Comparison of ENCODE assay signal across 8 cellular contexts in genomic region chr10:72248477-72249151, GRCh38. TPM values are rescaled to one million over a fixed set of nuclear protein-coding genes. Genes with fewer than 3 reads are reported as not detected.
DNase-seq lines count a peak whose midpoint lies in the region; ATAC-seq, FAIRE-seq and TF ChIP-seq lines count a peak whose summit lies in the region.

No MANE protein-coding gene starts in this region.

- TF ChIP-seq EP300 in HepG2 (IDR thresholded peaks at IDR 0.05; ENCODE audit: low read depth in 2 of 2, low read length in 2 of 2) (no peak), HepG2 (CRISPR knock-in tag; IDR thresholded peaks at IDR 0.05; ENCODE audit: borderline replicate concordance) (0 out of 2 replicates have a peak, but pooled peaks have one; percentile 11)

- peak overlapping the region; percentile 83 to 92 (median 86) for H3K4me3 Mint-ChIP-seq in CD4-positive, alpha-beta memory T cell

- TF ChIP-seq RAD21 in HepG2 (CRISPR knock-in tag; IDR thresholded peaks at IDR 0.05): 0 out of 2 replicates have a peak, but pooled peaks have one; percentile 6

- peaks cover 0 to 2% (median 0%) of the 10 kb centered on the region in 8 donors for H3K9me3 Mint-ChIP-seq in CD4-positive, alpha-beta memory T cell

- H3K27me3 ChIP-seq in CD4-positive, alpha-beta memory T cell (ENCODE audit: insufficient read depth, low read length): no peaks in the 10 kb centered on the region
- H3K27me3 ChIP-seq in HepG2 (ENCODE audit: control insufficient read depth in 1 of 2, insufficient read depth in 2 of 2, low read length in 2 of 2): no peaks in the 10 kb centered on the region

- H3K36me3 Mint-ChIP-seq in CD4-positive, alpha-beta memory T cell: peaks cover 0 to 4% of the 10 kb centered on the region in 2 donors

- TF ChIP-seq CTCF in VCaP (conservative IDR thresholded peaks at IDR 0.05) (no peak), HepG2 (CRISPR knock-in tag; IDR thresholded peaks at IDR 0.05) (0 out of 2 replicates have a peak, but pooled peaks have one; percentile 8)

- no peaks in the 10 kb centered on the region for H4K20me1 ChIP-seq in HepG2 (ENCODE audit: insufficient read depth, low read length)

- FAIRE-seq in HepG2 (lab: Jason Lieb, UNC): no peak

- ATAC-seq in GM19463 (IDR thresholded peaks at IDR 0.05; ENCODE audit: unreplicated experiment) (peak; percentile 86), HG03571 (IDR thresholded peaks at IDR 0.05; ENCODE audit: unreplicated experiment) (peak; percentile 77), HepG2 (peak; percentile 84)

- H3K27ac Mint-ChIP-seq in CD4-positive, alpha-beta memory T cell: peak overlapping the region; percentile 95 to 98 (median 96)

- peak overlapping the region; percentile 31 to 33 for H3K4me3 ChIP-seq in CD4-positive, alpha-beta memory T cell (ENCODE audit: low read length in 2 of 2)
- H3K4me3 ChIP-seq in HepG2 (replicated peaks in 1 of 3; ENCODE audit: insufficient read depth in 1 of 3, low read depth in 2 of 3, low read length in 3 of 3): peak overlapping the region; percentile 56 to 75 (median 65)

- H3K79me2 ChIP-seq in HepG2 (ENCODE audit: insufficient read depth, low read length): no peaks in the 10 kb centered on the region

- H3K4me1 Mint-ChIP-seq in CD4-positive, alpha-beta memory T cell: peaks cover 58 to 91% (median 77%) of the 10 kb centered on the region in 4 donors

- H3K36me3 ChIP-seq in CD4-positive, alpha-beta memory T cell (ENCODE audit: insufficient read depth, low read length): no peaks in the 10 kb centered on the region
- H3K36me3 ChIP-seq in HepG2 (replicated peaks in 1 of 2; ENCODE audit: control insufficient read depth in 1 of 2, insufficient read depth in 2 of 2, low read length in 2 of 2): no peaks in the 10 kb centered on the region

- no peaks in the 10 kb centered on the region for H3K9me3 ChIP-seq in CD4-positive, alpha-beta memory T cell (ENCODE audit: control insufficient read depth in 1 of 2, low read length in 2 of 2)
- H3K9me3 ChIP-seq in HepG2 (ENCODE audit: low read length): no peaks in the 10 kb centered on the region

- H3K27ac ChIP-seq in CD4-positive, alpha-beta memory T cell (ENCODE audit: low read depth, low read length): peak overlapping the region; percentile 55
- H3K27ac ChIP-seq in VCaP (peak overlapping the region; percentile 85), HepG2 (ENCODE audit: extremely low read length, insufficient read depth, low read length) (peak overlapping the region; percentile 81)

- H2AFZ ChIP-seq in HepG2 (ENCODE audit: low read length): peak overlapping the region; percentile 51

- TF ChIP-seq POLR2A in HepG2 (IDR thresholded peaks at IDR 0.05; ENCODE audit: insufficient read depth in 1 of 2, low read depth in 2 of 2, low read length in 2 of 2): peak; percentile 88 to 95

- POLR2A ChIA-PET in CD4-positive, alpha-beta memory T cell (lab: Charles Lee; ENCODE audit: partially characterized antibody): interaction anchor here (0.8 to 8.2 kb wide), 37 partner anchors 10 to 848 kb away, joined by 3 to 102 read pairs (median 4); partner anchors contain the start of genes ANAPC16, ASCC1, DDIT4 and DNAJB12
- POLR2A ChIA-PET in HepG2 (lab: Yijun Ruan, JAX): interaction anchor here (0.9 to 2.3 kb wide), 11 partner anchors 11 to 106 kb away, joined by 3 to 18 read pairs (median 4); partner anchors contain the start of genes ANAPC16, ASCC1, DDIT4 and DNAJB12

- H3K4me1 ChIP-seq in CD4-positive, alpha-beta memory T cell (ENCODE audit: insufficient read depth, low read length): peaks cover 96% of the 10 kb centered on the region
- peaks cover 94% of the 10 kb centered on the region for H3K4me1 ChIP-seq in HepG2 (ENCODE audit: insufficient read depth, low read length)

- intact Hi-C loops in CD4-positive, alpha-beta memory T cell (cut with micrococcal nuclease): loop anchor here (1.0 to 2.0 kb wide), 7 partner anchors 12 to 89 kb away; partner anchors contain the start of gene DDIT4
- intact Hi-C loops in HepG2 (cut with micrococcal nuclease; ENCODE audit: unreplicated experiment): loop anchor here (2.0 kb wide), 1 partner anchor 24 kb away; the partner anchor contains the start of gene DDIT4

- peak overlapping the region; percentile 79 for H3K9ac ChIP-seq in HepG2 (ENCODE audit: insufficient read depth, low read depth, low read length)

- no peaks in the 10 kb centered on the region for H3K27me3 Mint-ChIP-seq in CD4-positive, alpha-beta memory T cell

- 6% methylated on average over 7 of the region's 10 CpGs for WGBS in HepG2 (ENCODE audit: low lambda C conversion rate)

- in situ Hi-C loops in HepG2 (cut with HindIII; ENCODE audit: extremely low pct_ligation_motif_present, low pct_unique_long_range_greater_than_20kb): no loop called here

- H3K4me2 ChIP-seq in HepG2 (ENCODE audit: low read depth, low read length): peak overlapping the region; percentile 98

- CTCF ChIA-PET in CD4-positive, alpha-beta memory T cell (lab: Charles Lee; ENCODE audit: partially characterized antibody): interaction anchor here (0.9 to 4.8 kb wide), 11 partner anchors 11 to 122 kb away, joined by 3 to 25 read pairs (median 6); partner anchors contain the start of gene ASCC1
- CTCF ChIA-PET in HepG2 (lab: Yijun Ruan, JAX; ENCODE audit: low intra/inter-chr PET ratio, low total read pairs): no interaction called here

- DNase-seq in CD4-positive, alpha-beta memory T cell: peak; percentile 85 to 90 (median 87)
- peak; percentile 87 for DNase-seq in central memory CD4-positive, alpha-beta T cell
- DNase-seq in HepG2 (ENCODE audit: low spot score) (peak; percentile 68), OCI-M2 (lab: John Stamatoyannopoulos, UW; ENCODE audit: unreplicated experiment) (no peak)
- peak; percentile 69 for DNase-seq in stimulated activated CD4-positive, alpha-beta T cell treated with anti-CD3 and anti-CD28 coated beads, Interleukin-4, amount 100 ng/mL, for 24 hours

- BruUV-seq in HepG2 (replicated peaks; lab: Mats Ljungman, UMichigan): TSS peak; percentile 94

RNA-seq across cellular contexts. Expression of gene DDIT4, which starts 25.1 kb away (rescaled TPM):
- 10 to 100 TPM; 23.1 to 24.5 TPM for total RNA-seq in CD4-positive, alpha-beta memory T cell
- 100 to 1,000 TPM; 154 to 635 TPM for polyA plus RNA-seq in CD4-positive, alpha-beta memory T cell
- 35.2 and 35.6 TPM in 2 replicates for total RNA-seq in HepG2 (2016; rRNA removed; fragmentation: Illumina TruSeq; extraction: Trizol)
- total RNA-seq in HepG2 (2016; cell fraction: cytosol; rRNA removed; fragmentation: Illumina TruSeq; extraction: Trizol; ENCODE audit: low read depth): 17.3 and 17.4 TPM in 2 replicates
- 35.9 and 37.2 TPM in 2 replicates for total RNA-seq in HepG2 (2016; cell fraction: insoluble cytoplasmic fraction; rRNA removed; fragmentation: Illumina TruSeq; extraction: Trizol)
- 34.5 and 35.2 TPM in 2 replicates for total RNA-seq in HepG2 (2016; cell fraction: membrane; rRNA removed; fragmentation: Illumina TruSeq; extraction: Trizol)
- 19.2 and 19.4 TPM in 2 replicates for total RNA-seq in HepG2 (2016; cell fraction: nucleus; rRNA removed; fragmentation: Illumina TruSeq; extraction: Trizol)
- 40.7 and 78.9 TPM in 2 replicates for polyA plus RNA-seq in HepG2 (2011; rRNA removed)
- polyA plus RNA-seq in HepG2 (2011; cell fraction: cytosol; rRNA removed): 47.3 and 59.3 TPM in 2 replicates
- 73.1 and 98.3 TPM in 2 replicates for polyA plus RNA-seq in HepG2 (2011; cell fraction: nucleus; rRNA removed)
- polyA plus RNA-seq in HepG2 (2012): 82.2 and 137 TPM in 2 replicates
- polyA plus RNA-seq in HepG2 (2016; cell fraction: cytosol; fragmentation: Illumina TruSeq; extraction: Trizol; ENCODE audit: low read depth): 3.8 and 5.2 TPM in 2 replicates
- polyA plus RNA-seq in HepG2 (2016; cell fraction: insoluble cytoplasmic fraction; fragmentation: Illumina TruSeq; extraction: Trizol; ENCODE audit: low read depth): 24.9 and 26.7 TPM in 2 replicates
- 8.1 and 8.4 TPM in 2 replicates for polyA plus RNA-seq in HepG2 (2016; cell fraction: membrane; fragmentation: Illumina TruSeq; extraction: Trizol; ENCODE audit: low read depth)
- polyA plus RNA-seq in HepG2 (2016; cell fraction: nucleus; fragmentation: Illumina TruSeq; extraction: Trizol; ENCODE audit: insufficient read depth, low read depth): 27.3 and 28.4 TPM in 2 replicates
- polyA minus RNA-seq in HepG2 (2011; rRNA and poly(A)+ RNA removed; ENCODE audit: low replicate concordance): 150 and 161 TPM in 2 replicates
- polyA minus RNA-seq in HepG2 (2011; cell fraction: cytosol; rRNA and poly(A)+ RNA removed): 74.7 and 77.2 TPM in 2 replicates
- polyA minus RNA-seq in HepG2 (2011; cell fraction: nucleus; rRNA and poly(A)+ RNA removed): 51.2 and 56.2 TPM in 2 replicates

RNA-seq across cellular contexts. Expression of gene ASCC1, which starts 32.5 kb away (rescaled TPM):
- total RNA-seq in CD4-positive, alpha-beta memory T cell: 10 to 100 TPM; 14.3 to 17.5 TPM
- polyA plus RNA-seq in CD4-positive, alpha-beta memory T cell: 10 to 100 TPM; 19.6 to 24.9 TPM
- 30.1 and 51.0 TPM in 2 replicates for total RNA-seq in HepG2 (2016; rRNA removed; fragmentation: Illumina TruSeq; extraction: Trizol)
- 5.7 and 7.9 TPM in 2 replicates for total RNA-seq in HepG2 (2016; cell fraction: cytosol; rRNA removed; fragmentation: Illumina TruSeq; extraction: Trizol; ENCODE audit: low read depth)
- 31.9 and 52.7 TPM in 2 replicates for total RNA-seq in HepG2 (2016; cell fraction: insoluble cytoplasmic fraction; rRNA removed; fragmentation: Illumina TruSeq; extraction: Trizol)
- total RNA-seq in HepG2 (2016; cell fraction: membrane; rRNA removed; fragmentation: Illumina TruSeq; extraction: Trizol): 8.5 and 11.2 TPM in 2 replicates
- 19.7 and 20.4 TPM in 2 replicates for total RNA-seq in HepG2 (2016; cell fraction: nucleus; rRNA removed; fragmentation: Illumina TruSeq; extraction: Trizol)
- 16.6 and 21.6 TPM in 2 replicates for polyA plus RNA-seq in HepG2 (2011; rRNA removed)
- polyA plus RNA-seq in HepG2 (2011; cell fraction: cytosol; rRNA removed): 12.4 and 18.1 TPM in 2 replicates
- 7.4 and 10.0 TPM in 2 replicates for polyA plus RNA-seq in HepG2 (2011; cell fraction: nucleus; rRNA removed)
- polyA plus RNA-seq in HepG2 (2012): 23.8 and 25.1 TPM in 2 replicates
- polyA plus RNA-seq in HepG2 (2016; cell fraction: cytosol; fragmentation: Illumina TruSeq; extraction: Trizol; ENCODE audit: low read depth): 2.5 and 3.4 TPM in 2 replicates
- polyA plus RNA-seq in HepG2 (2016; cell fraction: insoluble cytoplasmic fraction; fragmentation: Illumina TruSeq; extraction: Trizol; ENCODE audit: low read depth): 47.4 and 47.8 TPM in 2 replicates
- 5.9 and 6.9 TPM in 2 replicates for polyA plus RNA-seq in HepG2 (2016; cell fraction: membrane; fragmentation: Illumina TruSeq; extraction: Trizol; ENCODE audit: low read depth)
- polyA plus RNA-seq in HepG2 (2016; cell fraction: nucleus; fragmentation: Illumina TruSeq; extraction: Trizol; ENCODE audit: insufficient read depth, low read depth): 22.3 and 27.0 TPM in 2 replicates
- polyA minus RNA-seq in HepG2 (2011; rRNA and poly(A)+ RNA removed; ENCODE audit: low replicate concordance): 21.8 and 33.7 TPM in 2 replicates
- 16.5 and 21.2 TPM in 2 replicates for polyA minus RNA-seq in HepG2 (2011; cell fraction: cytosol; rRNA and poly(A)+ RNA removed)
- 25.8 and 32.3 TPM in 2 replicates for polyA minus RNA-seq in HepG2 (2011; cell fraction: nucleus; rRNA and poly(A)+ RNA removed)

RNA-seq across cellular contexts. Expression of gene ANAPC16, which starts 32.8 kb away (rescaled TPM):
- total RNA-seq in CD4-positive, alpha-beta memory T cell: 100 to 1,000 TPM; 114 to 118 TPM
- 100 to 1,000 TPM; 324 to 472 TPM for polyA plus RNA-seq in CD4-positive, alpha-beta memory T cell
- total RNA-seq in HepG2 (2016; rRNA removed; fragmentation: Illumina TruSeq; extraction: Trizol): 74.8 and 95.6 TPM in 2 replicates
- 91.2 and 103 TPM in 2 replicates for total RNA-seq in HepG2 (2016; cell fraction: cytosol; rRNA removed; fragmentation: Illumina TruSeq; extraction: Trizol; ENCODE audit: low read depth)
- 76.8 and 94.9 TPM in 2 replicates for total RNA-seq in HepG2 (2016; cell fraction: insoluble cytoplasmic fraction; rRNA removed; fragmentation: Illumina TruSeq; extraction: Trizol)
- 149 and 166 TPM in 2 replicates for total RNA-seq in HepG2 (2016; cell fraction: membrane; rRNA removed; fragmentation: Illumina TruSeq; extraction: Trizol)
- total RNA-seq in HepG2 (2016; cell fraction: nucleus; rRNA removed; fragmentation: Illumina TruSeq; extraction: Trizol): 25.8 and 31.4 TPM in 2 replicates
- polyA plus RNA-seq in HepG2 (2011; rRNA removed): 70.4 and 89.4 TPM in 2 replicates
- 49.3 and 62.9 TPM in 2 replicates for polyA plus RNA-seq in HepG2 (2011; cell fraction: cytosol; rRNA removed)
- 10.9 and 14.2 TPM in 2 replicates for polyA plus RNA-seq in HepG2 (2011; cell fraction: nucleus; rRNA removed)
- polyA plus RNA-seq in HepG2 (2012): 59.2 and 62.8 TPM in 2 replicates
- polyA plus RNA-seq in HepG2 (2016; cell fraction: cytosol; fragmentation: Illumina TruSeq; extraction: Trizol; ENCODE audit: low read depth): 138 and 184 TPM in 2 replicates
- polyA plus RNA-seq in HepG2 (2016; cell fraction: insoluble cytoplasmic fraction; fragmentation: Illumina TruSeq; extraction: Trizol; ENCODE audit: low read depth): 106 and 114 TPM in 2 replicates
- polyA plus RNA-seq in HepG2 (2016; cell fraction: membrane; fragmentation: Illumina TruSeq; extraction: Trizol; ENCODE audit: low read depth): 159 and 184 TPM in 2 replicates
- polyA plus RNA-seq in HepG2 (2016; cell fraction: nucleus; fragmentation: Illumina TruSeq; extraction: Trizol; ENCODE audit: insufficient read depth, low read depth): 52.6 and 58.6 TPM in 2 replicates
- 27.8 and 41.1 TPM in 2 replicates for polyA minus RNA-seq in HepG2 (2011; rRNA and poly(A)+ RNA removed; ENCODE audit: low replicate concordance)
- 13.3 and 15.2 TPM in 2 replicates for polyA minus RNA-seq in HepG2 (2011; cell fraction: cytosol; rRNA and poly(A)+ RNA removed)
- 9.3 and 13.2 TPM in 2 replicates for polyA minus RNA-seq in HepG2 (2011; cell fraction: nucleus; rRNA and poly(A)+ RNA removed)
